ENCODE assay signal across 24 cellular contexts in the genomic region with DNA sequence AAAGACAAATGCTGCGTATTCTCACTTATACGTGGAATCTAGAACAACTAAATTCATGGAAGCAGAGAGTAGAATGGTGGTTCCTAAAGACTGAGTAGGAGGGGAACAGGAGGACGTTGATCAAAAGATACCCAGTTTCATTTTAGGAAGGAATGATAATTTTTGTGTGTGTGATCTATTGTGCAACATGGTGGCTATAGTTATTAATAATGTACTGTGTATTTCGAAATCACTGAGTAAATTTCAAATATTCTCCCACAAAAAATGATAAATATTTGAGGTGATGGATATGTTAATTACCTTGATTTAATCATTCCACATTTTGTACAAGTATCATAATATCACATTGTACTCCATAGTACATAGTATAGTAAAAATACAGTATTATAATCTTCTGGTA.
"Had no signal": no experiment of that assay in that cellular context is flagged by ENCODE, and none has a peak within 500 bp of the region (broad histone marks: within the 10 kb centered on the region; RNA-seq: fewer than 3 reads in every experiment).

No MANE protein-coding gene starts in this region.

- H3K27ac ChIP-seq: HL-60, KMS-11, SJSA1, SK-N-MC had no signal

- DNase-seq: Kasumi-1, MM.1S, NCI-H1092 treated with DMSO at 0.1 percent for 48 hours, NCI-H1436, NCI-H187, NCI-H2029, NCI-H2081 treated with DMSO at 0.1 percent for 48 hours, NCI-H2171, NCI-H226, NCI-H446, NCI-H510A, NCI-H524 treated with DMSO at 0.1 percent for 48 hours, NCI-H69, NCI-H774, Right ventricle myocardium superior, RPMI8226, SIG-M5, T-helper 1 cell had no signal

- H3K4me2 ChIP-seq: KMS-11 had no signal

- FAIRE-seq: HTR-8/SVneo, RCC 7860 had no signal

- H3K27me3 ChIP-seq: SJSA1 had no signal

- H3K4me3 ChIP-seq: SJSA1, SK-N-MC had no signal

- H3K36me3 ChIP-seq: SJSA1 had no signal

- H3K9ac ChIP-seq: KMS-11 had no signal

- H3K4me1 ChIP-seq: SJSA1 had no signal

- H3K9me3 ChIP-seq: SJSA1 had no signal
